ENCODE assay signal across 22 cellular contexts in the genomic region with DNA sequence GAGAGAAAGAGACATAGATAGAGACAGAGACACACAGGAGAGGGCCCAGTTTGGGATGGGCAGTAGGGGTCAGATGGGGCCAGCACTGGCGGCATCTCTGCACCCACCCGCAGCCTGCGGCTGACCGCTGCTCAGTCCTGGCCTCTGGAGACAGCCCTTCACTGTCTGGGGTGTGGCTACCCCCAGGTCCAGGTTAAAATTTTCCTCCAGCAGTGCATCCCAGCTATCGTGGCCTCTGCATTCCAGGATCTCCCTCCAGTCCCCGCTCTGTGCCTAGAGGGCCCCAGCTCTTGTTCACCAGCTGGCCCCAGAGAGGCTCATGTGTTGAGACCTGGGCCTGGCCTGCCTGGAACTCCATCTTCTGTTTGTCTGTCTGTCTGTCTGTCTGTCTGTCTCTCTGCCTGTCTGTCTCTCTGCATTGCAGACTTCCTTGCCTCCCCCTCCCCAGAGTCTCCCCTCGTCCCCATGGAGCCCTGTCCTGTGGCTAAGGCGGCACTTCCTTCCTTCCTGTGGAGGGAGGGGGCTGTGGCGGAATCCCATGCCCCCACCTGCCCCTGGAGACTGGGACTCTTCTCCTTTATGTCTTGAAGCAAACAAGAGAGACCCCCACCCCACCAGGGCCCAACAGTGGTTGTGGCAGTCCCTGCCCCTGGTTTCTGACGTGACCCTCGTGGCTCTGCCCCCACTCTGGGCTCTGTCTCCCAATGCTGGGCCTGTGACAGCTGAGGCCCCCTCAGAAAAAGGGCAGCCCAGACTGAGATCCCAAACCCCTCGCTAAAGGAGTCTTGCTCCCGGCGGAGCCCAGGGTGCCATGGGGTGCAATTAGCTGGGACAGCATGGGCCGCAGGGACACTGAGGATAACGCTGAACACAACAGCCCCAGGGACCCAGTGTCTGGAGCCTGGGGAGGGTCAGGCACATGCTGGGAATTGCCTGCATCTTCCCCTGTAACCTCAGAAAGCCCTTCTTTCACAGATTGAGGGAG.
DNase-seq lines count a peak whose midpoint lies in the region; ATAC-seq, FAIRE-seq and TF ChIP-seq lines count a peak whose summit lies in the region.
"Had no signal": no experiment of that assay in that cellular context is flagged by ENCODE, and none has a peak within 500 bp of the region (broad histone marks: within the 10 kb centered on the region; RNA-seq: fewer than 3 reads in every experiment).

No MANE protein-coding gene starts in this region.

- H4K8ac ChIP-seq in H1 (ENCODE audit: extremely low read depth, insufficient read depth, low read length): peak overlapping the region; percentile 38; the same call in 1 of the 2 replicates

- H3K27me3 Mint-ChIP-seq in neural progenitor cell (ENCODE audit: insufficient read depth, low read depth): peaks cover 16% of the 10 kb centered on the region

- H3K79me2 ChIP-seq in H1 (ENCODE audit: control insufficient read depth in 1 of 2, insufficient read depth in 2 of 2, low read length in 2 of 2): no peaks in the 10 kb centered on the region
- no peaks in the 10 kb centered on the region for H3K79me2 ChIP-seq in neural progenitor cell (ENCODE audit: low read depth)

- peaks cover 53% of the 10 kb centered on the region for H3K4me1 Mint-ChIP-seq in neural progenitor cell

- FAIRE-seq in H1 (lab: Jason Lieb, UNC): no peak
- FAIRE-seq: A204.1, GM12891, GM18507 had no signal

- H3K14ac ChIP-seq in H1 (ENCODE audit: insufficient read length): no peak overlapping the region

- H3K4me1 ChIP-seq in H1 (replicated peaks in 1 of 4; ENCODE audit: control insufficient read depth in 3 of 4, insufficient read depth in 4 of 4, low read length in 3 of 4) (peaks cover 10 to 24% (median 17%) of the 10 kb centered on the region in 4 experiments), neural progenitor cell (peaks cover 14% of the 10 kb centered on the region), aorta (ENCODE audit: control insufficient read depth in 1 of 2, insufficient read depth in 2 of 2, low read length in 2 of 2) (no peaks in the 10 kb centered on the region)
- H3K4me1 ChIP-seq: BE2C had no signal

- H3K23ac ChIP-seq in H1 (ENCODE audit: insufficient read length): no peak overlapping the region

- H3K27me3 ChIP-seq in H1 (replicated peaks in 1 of 4; ENCODE audit: control insufficient read depth in 3 of 4, extremely low read depth in 1 of 4, insufficient read depth in 3 of 4, low read length in 3 of 4) (no peaks in the 10 kb centered on the region; a peak in 1 of 7 replicates), neural progenitor cell (no peaks in the 10 kb centered on the region), aorta (ENCODE audit: control insufficient read depth in 1 of 2, insufficient read depth in 2 of 2, low read length in 1 of 2) (no peaks in the 10 kb centered on the region)
- H3K27me3 ChIP-seq: BE2C had no signal

- WGBS in H1 (ENCODE audit: extremely low coverage in 1 of 2, insufficient coverage in 1 of 2, insufficient read length in 1 of 2, insufficient replicate concordance in 2 of 2, low coverage in 1 of 2, low lambda C conversion rate in 2 of 2, missing lambda C conversion rate in 1 of 2), 2 experiments: 89% methylated on average over 13 of the region's 16 CpGs; no CpG with 5 or more reads in 1 of the 2 experiments
- 84 to 86% methylated on average over 16 of the region's 16 CpGs for WGBS in aorta, 2 donors

- H3K9ac ChIP-seq in H1 (replicated peaks in 1 of 4; ENCODE audit: extremely low read depth in 1 of 4, low read depth in 3 of 4, low read length in 3 of 4) (no peak overlapping the region), neural progenitor cell (no peak overlapping the region)
- H3K9ac ChIP-seq: KMS-11 had no signal

- peak; percentile 22 for DNase-seq in Right ventricle myocardium superior
- DNase-seq in left cardiac atrium: no peak
- DNase-seq in H1 (ENCODE audit: low read depth in 1 of 2, low spot score in 2 of 2): peak in 1 of 2 experiments; percentile 40
- no peak for DNase-seq in neural progenitor cell (ENCODE audit: low spot score)
- peak; percentile 34 to 59 for DNase-seq in aorta
- no peak for DNase-seq in GM13977 (ENCODE audit: low spot score)
- no peak for DNase-seq in effector CD4-positive, alpha-beta T cell
- no peak for DNase-seq in NCI-H2227 treated with DMSO at 0.1 percent for 48 hours (lab: John Stamatoyannopoulos, UW)
- DNase-seq: BE2C; Calu3; CD8-positive, alpha-beta T cell; HFFc6; MV-4-11; NCI-H2107; NCI-H510A treated with DMSO at 0.1 percent for 48 hours; NCI-H774; OCI-M1; SHP77 treated with DMSO at 0.1 percent for 48 hours had no signal

- H3F3A ChIP-seq in neural progenitor cell (ENCODE audit: low read depth): no peaks in the 10 kb centered on the region

- H3K4me3 Mint-ChIP-seq in neural progenitor cell: no peak overlapping the region
- H3K4me3 Mint-ChIP-seq: CD8-positive, alpha-beta T cell; HFFc6 had no signal

- no peaks in the 10 kb centered on the region for H3K9me3 Mint-ChIP-seq in neural progenitor cell
- H3K9me3 Mint-ChIP-seq: CD8-positive, alpha-beta T cell had no signal

- H3K36me3 ChIP-seq in H1 (ENCODE audit: control insufficient read depth in 2 of 4, insufficient read depth in 4 of 4, low read length in 3 of 4): no peaks in the 10 kb centered on the region
- H3K36me3 ChIP-seq in neural progenitor cell: no peaks in the 10 kb centered on the region
- H3K36me3 ChIP-seq in aorta (ENCODE audit: control insufficient read depth in 1 of 2, insufficient read depth in 2 of 2, low read length in 1 of 2): no peaks in the 10 kb centered on the region
- H3K36me3 ChIP-seq: BE2C had no signal

- H3K36me3 Mint-ChIP-seq in neural progenitor cell: no peaks in the 10 kb centered on the region
- H3K36me3 Mint-ChIP-seq: CD8-positive, alpha-beta T cell had no signal

- no peak overlapping the region for H3K56ac ChIP-seq in H1 (replicated peaks; ENCODE audit: insufficient read length, low read depth, low read length)

- H3K23me2 ChIP-seq in H1 (ENCODE audit: low read depth, low read length): no peaks in the 10 kb centered on the region; the same call in 1 of the 2 replicates

- no peak overlapping the region for H4K5ac ChIP-seq in H1 (ENCODE audit: insufficient read length, low read depth, low read length)

- CTCF ChIA-PET in H1 (lab: Charles Lee; ENCODE audit: partially characterized antibody): interaction anchor here (0.6 to 2.2 kb wide), 5 partner anchors 15 to 165 kb away, joined by 3 to 8 read pairs (median 3); no protein-coding TSS in a partner anchor

- intact Hi-C loops in Right ventricle myocardium superior (cut with DNase I): no loop called here
- intact Hi-C loops in left cardiac atrium (cut with DNase I): no loop called here
- intact Hi-C loops in aorta (cut with DNase I): no loop called here

- H3K18ac ChIP-seq in H1 (ENCODE audit: extremely low read depth, low read length): peak overlapping the region; percentile 32; the same call in 1 of the 2 replicates

- H3K4me3 ChIP-seq in H1 (ENCODE audit: extremely low read depth in 1 of 4, insufficient read depth in 2 of 4, low read depth in 3 of 4, low read length in 4 of 4) (no peak overlapping the region), neural progenitor cell (no peak overlapping the region), aorta (ENCODE audit: low read length in 2 of 2) (no peak overlapping the region)

- no peaks in the 10 kb centered on the region for H4K20me1 ChIP-seq in H1 (replicated peaks in 1 of 2; ENCODE audit: control insufficient read depth in 1 of 2, insufficient read depth in 2 of 2, low read length in 2 of 2)
- H4K20me1 ChIP-seq in neural progenitor cell (ENCODE audit: low read depth): no peaks in the 10 kb centered on the region

- TF ChIP-seq RAD21 in H1 (IDR thresholded peaks at IDR 0.05 in 1 of 2, conservative IDR thresholded peaks at IDR 0.05 in 1 of 2; ENCODE audit: low read depth in 2 of 2, low read length in 2 of 2): no peak

- H3K4me2 ChIP-seq in H1 (ENCODE audit: insufficient read depth in 1 of 2, low read depth in 2 of 2, low read length in 2 of 2) (no peak overlapping the region), neural progenitor cell (no peak overlapping the region)
- H3K4me2 ChIP-seq: KMS-11 had no signal

- H2BK20ac ChIP-seq in H1 (ENCODE audit: low read length): peak overlapping the region; percentile 32; the same call in 1 of the 2 replicates

- peak overlapping the region; percentile 36 for H4K91ac ChIP-seq in H1 (replicated peaks; ENCODE audit: insufficient read length, low read length)

- H2AFZ ChIP-seq in H1 (ENCODE audit: low read length) (no peak overlapping the region), neural progenitor cell (replicated peaks) (no peak overlapping the region)

- no peak overlapping the region for H2AK5ac ChIP-seq in H1 (ENCODE audit: low read depth, low read length)

- in situ Hi-C loops in GM13977 (cut with MboI; ENCODE audit: low pct_unique_long_range_greater_than_20kb, low sequenced_read_pairs, unreplicated experiment): no loop called here

- TF ChIP-seq EP300 in H1 (IDR thresholded peaks at IDR 0.05; ENCODE audit: borderline replicate concordance in 1 of 2, low read depth in 2 of 2, low read length in 2 of 2): no peak

- no peak overlapping the region for H2BK15ac ChIP-seq in H1 (ENCODE audit: low read length)

- H2BK120ac ChIP-seq in H1 (replicated peaks; ENCODE audit: low read depth, low read length): no peak overlapping the region

- H3K27ac Mint-ChIP-seq in neural progenitor cell: peak overlapping the region; percentile 1
- H3K27ac Mint-ChIP-seq: HFFc6 had no signal

- POLR2A ChIA-PET in H1 (lab: Charles Lee; ENCODE audit: partially characterized antibody): no interaction called here

- H2BK12ac ChIP-seq in H1 (ENCODE audit: low read depth, low read length): 0 out of 2 replicates have a peak overlapping the region, but pooled peaks have one; percentile 9

- TF ChIP-seq POLR2A in H1 (IDR thresholded peaks at IDR 0.05; ENCODE audit: control extremely low read depth in 1 of 2, low read depth in 2 of 2, low read length in 2 of 2): no peak

- H3K9me3 ChIP-seq in H1 (ENCODE audit: insufficient read depth in 2 of 2, low read depth in 1 of 2, low read length in 1 of 2) (no peaks in the 10 kb centered on the region), neural progenitor cell (ENCODE audit: low read depth) (no peaks in the 10 kb centered on the region), aorta (ENCODE audit: control insufficient read depth, low read length) (no peaks in the 10 kb centered on the region)
- H3K9me3 ChIP-seq: BE2C had no signal

- no peak for ATAC-seq in Right ventricle myocardium superior (ENCODE audit: poor library complexity)
- ATAC-seq in left cardiac atrium: no peak
- ATAC-seq in aorta (ENCODE audit: low FRiP score): no peak
- ATAC-seq: CD8-positive, alpha-beta T cell had no signal

- H3K27ac ChIP-seq in H1 (ENCODE audit: low read depth, low read length) (no peak overlapping the region), neural progenitor cell (no peak overlapping the region), aorta (ENCODE audit: low read depth in 1 of 2, low read length in 2 of 2) (no peak overlapping the region)
- H3K27ac ChIP-seq: KMS-11 had no signal

- H3K79me1 ChIP-seq in H1 (ENCODE audit: low read depth, low read length): no peaks in the 10 kb centered on the region

- TF ChIP-seq CTCF in H1 (IDR thresholded peaks at IDR 0.05; ENCODE audit: control extremely low read depth in 1 of 3, insufficient read depth in 1 of 3, low read depth in 1 of 3, low read length in 3 of 3): no peak
- TF ChIP-seq CTCF in neural progenitor cell (IDR thresholded peaks at IDR 0.05): no peak
- no peak for TF ChIP-seq CTCF in GM13977 (IDR thresholded peaks at IDR 0.05; ENCODE audit: extremely low read depth, insufficient read depth, missing control alignments)

- H3K4ac ChIP-seq in H1 (replicated peaks; ENCODE audit: insufficient read length, low read depth, low read length): no peak overlapping the region

- peak overlapping the region; percentile 31; the same call in 1 of the 2 replicates for H2BK5ac ChIP-seq in H1 (ENCODE audit: low read depth, low read length)

Comparison
In these comparisons a context has a peak if more than half of its experiments do, and no peak if none do; other contexts are left out.
1. DNase-seq: peak in Right ventricle myocardium superior (single experiment) and aorta (2 of 2); none in left cardiac atrium (single experiment), neural progenitor cell (single experiment), GM13977 (single experiment), effector CD4-positive, alpha-beta T cell (single experiment) and NCI-H2227 treated with DMSO at 0.1 percent for 48 hours (single experiment).